ENCODE assay signal across 8 cellular contexts in genomic region chr17:36591434-36592315, GRCh38. TPM values are rescaled to one million over a fixed set of nuclear protein-coding genes. Genes with fewer than 3 reads are reported as not detected.
DNase-seq lines count a peak whose midpoint lies in the region; ATAC-seq, FAIRE-seq and TF ChIP-seq lines count a peak whose summit lies in the region.

DHRS11 (plus strand) TSS chr17:36591879; CDS start chr17:36592010, 131 bp downstream.

- ATAC-seq in GM19351 (IDR thresholded peaks at IDR 0.05; ENCODE audit: unreplicated experiment), result peak; percentile 83

- H3K4me3 ChIP-seq in HL-60 (replicated peaks; ENCODE audit: insufficient read depth, low read length), result peak within 1 kb of the TSS; percentile 69
- peak within 1 kb of the TSS; percentile 63 to 84 (median 83) for H3K4me3 ChIP-seq in endothelial cell of umbilical vein (replicated peaks in 1 of 3; ENCODE audit: insufficient read depth in 1 of 3, low read depth in 1 of 3, low read length in 3 of 3)

- peaks cover 7% of the 10 kb centered on the region for H3K4me1 ChIP-seq in endothelial cell of umbilical vein (ENCODE audit: control insufficient read depth, extremely low read depth, insufficient read depth, low read length)

- no peaks in the 10 kb centered on the region for H4K20me1 ChIP-seq in endothelial cell of umbilical vein (replicated peaks; ENCODE audit: control insufficient read depth, extremely low read depth, insufficient read depth, low read length)

- H3K79me2 ChIP-seq in endothelial cell of umbilical vein (ENCODE audit: control insufficient read depth, insufficient read depth, low read length), result no peaks in the 10 kb centered on the region

- peak within 1 kb of the TSS; percentile 69 for H3K4me2 ChIP-seq in endothelial cell of umbilical vein (ENCODE audit: insufficient read depth, low read length)

- H3K36me3 ChIP-seq in endothelial cell of umbilical vein (ENCODE audit: control insufficient read depth in 2 of 2, extremely low read depth in 1 of 2, insufficient read depth in 2 of 2, low read length in 2 of 2), result peaks cover 6 to 12% of the 10 kb centered on the region in 2 experiments

- H3K9ac ChIP-seq in endothelial cell of umbilical vein (replicated peaks; ENCODE audit: extremely low read depth, insufficient read depth, low read length), result peak within 1 kb of the TSS; percentile 79

- peak; percentile 58 to 78 for DNase-seq in HL-60 (ENCODE audit: low read depth in 1 of 2, low spot score in 1 of 2)
- DNase-seq in NOMO-1 treated with dmso at 0.1 percent for 144 hours (lab: John Stamatoyannopoulos, UW; ENCODE audit: unreplicated experiment), result peak; percentile 51
- DNase-seq in activated CD8-positive, alpha-beta memory T cell treated with anti-CD3 and anti-CD28 coated beads, Interleukin-2, amount 50 U/mL, for 48 hours, result peak; percentile 93
- DNase-seq in endothelial cell of umbilical vein (ENCODE audit: low read depth, low spot score), result peak; percentile 80
- peak; percentile 58 for DNase-seq in middle frontal gyrus (ENCODE audit: extremely low spot score, low spot score)
- peak; percentile 32 to 62 for DNase-seq in stimulated activated CD8-positive, alpha-beta memory T cell treated with anti-CD3 and anti-CD28 coated beads, Interleukin-15, amount 100 ng/mL, for 4 hours (ENCODE audit: low read depth in 2 of 2)

- CTCF ChIA-PET in endothelial cell of umbilical vein (lab: Charles Lee), result interaction anchor here (1.0 to 3.2 kb wide), 3 partner anchors 9 to 46 kb away, joined by 3 to 34 read pairs (median 7); partner anchors contain the start of gene MRM1

- intact Hi-C loops in endothelial cell of umbilical vein (cut with micrococcal nuclease), result loop anchor here (1.0 kb wide), 1 partner anchor 46 kb away; no protein-coding TSS in a partner anchor

- H3K9me3 ChIP-seq in endothelial cell of umbilical vein (replicated peaks; ENCODE audit: control insufficient read depth, insufficient read depth, low read length), result no peaks in the 10 kb centered on the region

- TF ChIP-seq CTCF in C4-2B (conservative IDR thresholded peaks at IDR 0.05) (no peak), HL-60 (IDR thresholded peaks at IDR 0.05; ENCODE audit: insufficient read depth, low read length) (no peak), endothelial cell of umbilical vein (IDR thresholded peaks at IDR 0.05; ENCODE audit: extremely low read depth in 1 of 2, insufficient read depth in 1 of 2, low read depth in 1 of 2, low read length in 2 of 2) (no peak)

- peak within 1 kb of the TSS; percentile 71 for H2AFZ ChIP-seq in endothelial cell of umbilical vein (ENCODE audit: low read depth, low read length)

- no peak for FAIRE-seq in endothelial cell of umbilical vein (lab: Jason Lieb, UNC)

- no peaks in the 10 kb centered on the region for H3K9me1 ChIP-seq in endothelial cell of umbilical vein (replicated peaks; ENCODE audit: control insufficient read depth, extremely low read depth, insufficient read depth, low read length)

- H3K27me3 ChIP-seq in HL-60 (ENCODE audit: insufficient read depth, poor library complexity, severe bottlenecking) (no peaks in the 10 kb centered on the region), endothelial cell of umbilical vein (ENCODE audit: control insufficient read depth in 2 of 2, insufficient read depth in 2 of 2, low read length in 2 of 2) (no peaks in the 10 kb centered on the region)

- dilution Hi-C loops in endothelial cell of umbilical vein (cut with MboI; ENCODE audit: extremely low pct_ligation_motif_present, low sequenced_read_pairs), result no loop called here

- POLR2A ChIA-PET in endothelial cell of umbilical vein (lab: Charles Lee), result no interaction called here

- no peak for TF ChIP-seq POLR2A in endothelial cell of umbilical vein (IDR thresholded peaks at IDR 0.05; ENCODE audit: low read depth, low read length)

- BruUV-seq in endothelial cell of umbilical vein (replicated peaks; lab: Mats Ljungman, UMichigan), result no TSS peak

- H3K27ac ChIP-seq in C4-2B, result peak within 1 kb of the TSS; percentile 87
- H3K27ac ChIP-seq in HL-60 (replicated peaks), result peak within 1 kb of the TSS; percentile 50
- peak within 1 kb of the TSS; percentile 50 for H3K27ac ChIP-seq in endothelial cell of umbilical vein (ENCODE audit: insufficient read depth, low read depth, low read length)

TF ChIP-seq in endothelial cell of umbilical vein, 7 proteins besides CTCF, POLR2A, EP300 and RAD21:
- TF ChIP-seq GATA2 (IDR thresholded peaks at IDR 0.05; ENCODE audit: insufficient read depth, insufficient read length, low read depth, low read length), result no peak
- TF ChIP-seq MAX (IDR thresholded peaks at IDR 0.05; ENCODE audit: insufficient read depth, insufficient read length), result no peak
- peak; percentile 92 for TF ChIP-seq POLR2AphosphoS5 (IDR thresholded peaks at IDR 0.05; ENCODE audit: insufficient read depth, low read depth, low read length)
- TF ChIP-seq MYC (IDR thresholded peaks at IDR 0.05; ENCODE audit: low read depth, low read length), result no peak
- no peak for TF ChIP-seq JUN (IDR thresholded peaks at IDR 0.05; ENCODE audit: borderline replicate concordance, insufficient read depth, insufficient read length, low read depth)

RNA-seq across cellular contexts. Expression of gene DHRS11, which starts in this region (rescaled TPM):
- total RNA-seq in endothelial cell of umbilical vein, result 9.8 and 11.3 TPM in 2 replicates
- polyA plus RNA-seq in endothelial cell of umbilical vein, result 15.7 and 16.2 TPM in 2 replicates
- 12.8 and 13.7 TPM in 2 replicates for polyA plus RNA-seq in endothelial cell of umbilical vein (2011; cell fraction: cytosol; rRNA removed)
- polyA plus RNA-seq in endothelial cell of umbilical vein (2011; cell fraction: nucleus; rRNA removed), result 24.3 and 25.4 TPM in 2 replicates
- 9.2 and 12.6 TPM in 2 replicates for polyA plus RNA-seq in endothelial cell of umbilical vein (2012)
- 13.1 and 16.5 TPM in 2 replicates for polyA minus RNA-seq in endothelial cell of umbilical vein
- polyA minus RNA-seq in endothelial cell of umbilical vein (2011; cell fraction: cytosol; rRNA and poly(A)+ RNA removed), result 21.6 TPM
- polyA minus RNA-seq in endothelial cell of umbilical vein (2011; cell fraction: nucleus; rRNA and poly(A)+ RNA removed), result 4.8 and 6.3 TPM in 2 replicates

Comparison
In these comparisons a context has a peak if more than half of its experiments do, and no peak if none do; other contexts are left out.
1. Peak in every context shown above with its lines: DNase-seq, ATAC-seq, H3K4me3 ChIP-seq and H3K27ac ChIP-seq.